Comparison of ENCODE assay signal across 1 cellular context in the genomic region with DNA sequence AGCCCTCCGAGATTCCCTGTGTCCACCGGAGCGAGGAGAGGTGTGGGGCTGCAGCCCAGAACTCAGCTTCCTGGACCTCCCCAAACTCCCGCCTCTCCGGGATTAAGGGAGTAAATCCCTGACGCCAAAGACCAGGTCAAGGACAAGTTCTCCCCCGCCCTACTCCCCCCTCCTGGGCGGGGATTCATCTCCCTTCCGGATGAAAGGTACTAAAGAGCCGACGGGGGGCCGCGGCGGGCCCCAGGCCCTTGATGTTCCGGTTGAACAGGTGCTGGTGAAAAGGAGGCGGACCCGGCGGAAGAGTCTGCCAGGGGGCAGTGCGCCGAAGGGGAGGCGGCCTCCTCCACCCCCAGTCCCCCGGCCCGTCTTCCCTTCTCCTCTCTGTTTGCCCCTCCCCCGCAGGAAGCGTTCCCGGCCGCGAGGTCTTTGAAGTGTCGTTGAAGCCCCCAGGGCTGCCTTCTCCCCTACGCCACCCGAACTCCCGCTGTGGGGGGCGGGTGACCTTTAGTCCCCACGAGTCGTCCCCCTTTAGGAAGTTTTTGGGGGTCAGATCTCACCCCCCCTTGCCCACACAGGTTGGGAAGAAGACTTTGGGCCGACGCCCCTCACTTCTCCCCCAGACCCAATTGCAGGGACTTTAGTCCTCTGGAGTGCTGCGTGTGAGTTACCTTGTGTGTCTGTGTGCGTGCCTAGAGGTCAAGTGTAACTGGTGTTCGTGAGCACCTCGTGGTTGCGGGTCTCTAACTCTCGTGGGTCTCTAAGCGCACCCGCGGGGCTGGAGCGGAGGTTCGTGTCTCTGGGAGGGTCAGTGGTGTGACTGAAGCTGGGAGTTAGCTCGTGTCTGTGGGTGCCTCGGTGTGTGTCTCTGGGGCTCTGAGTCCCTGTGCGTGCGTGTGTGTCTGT.
A peak's percentile ranks its signal among the peaks of the same experiment; 100 is the strongest.
TF ChIP-seq lines count a peak whose summit lies in the region.

No MANE protein-coding gene starts in this region.

TF ChIP-seq in HepG2, 621 proteins besides CTCF, POLR2A, EP300 and RAD21 (continued from another document and continues in another):
- TF ChIP-seq, protein P1, sequence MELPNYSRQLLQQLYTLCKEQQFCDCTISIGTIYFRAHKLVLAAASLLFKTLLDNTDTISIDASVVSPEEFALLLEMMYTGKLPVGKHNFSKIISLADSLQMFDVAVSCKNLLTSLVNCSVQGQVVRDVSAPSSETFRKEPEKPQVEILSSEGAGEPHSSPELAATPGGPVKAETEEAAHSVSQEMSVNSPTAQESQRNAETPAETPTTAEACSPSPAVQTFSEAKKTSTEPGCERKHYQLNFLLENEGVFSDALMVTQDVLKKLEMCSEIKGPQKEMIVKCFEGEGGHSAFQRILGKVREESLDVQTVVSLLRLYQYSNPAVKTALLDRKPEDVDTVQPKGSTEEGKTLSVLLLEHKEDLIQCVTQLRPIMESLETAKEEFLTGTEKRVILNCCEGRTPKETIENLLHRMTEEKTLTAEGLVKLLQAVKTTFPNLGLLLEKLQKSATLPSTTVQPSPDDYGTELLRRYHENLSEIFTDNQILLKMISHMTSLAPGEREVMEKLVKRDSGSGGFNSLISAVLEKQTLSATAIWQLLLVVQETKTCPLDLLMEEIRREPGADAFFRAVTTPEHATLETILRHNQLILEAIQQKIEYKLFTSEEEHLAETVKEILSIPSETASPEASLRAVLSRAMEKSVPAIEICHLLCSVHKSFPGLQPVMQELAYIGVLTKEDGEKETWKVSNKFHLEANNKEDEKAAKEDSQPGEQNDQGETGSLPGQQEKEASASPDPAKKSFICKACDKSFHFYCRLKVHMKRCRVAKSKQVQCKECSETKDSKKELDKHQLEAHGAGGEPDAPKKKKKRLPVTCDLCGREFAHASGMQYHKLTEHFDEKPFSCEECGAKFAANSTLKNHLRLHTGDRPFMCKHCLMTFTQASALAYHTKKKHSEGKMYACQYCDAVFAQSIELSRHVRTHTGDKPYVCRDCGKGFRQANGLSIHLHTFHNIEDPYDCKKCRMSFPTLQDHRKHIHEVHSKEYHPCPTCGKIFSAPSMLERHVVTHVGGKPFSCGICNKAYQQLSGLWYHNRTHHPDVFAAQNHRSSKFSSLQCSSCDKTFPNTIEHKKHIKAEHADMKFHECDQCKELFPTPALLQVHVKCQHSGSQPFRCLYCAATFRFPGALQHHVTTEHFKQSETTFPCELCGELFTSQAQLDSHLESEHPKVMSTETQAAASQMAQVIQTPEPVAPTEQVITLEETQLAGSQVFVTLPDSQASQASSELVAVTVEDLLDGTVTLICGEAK (IDR thresholded peaks at IDR 0.05): no peak
- TF ChIP-seq, protein P1 (CRISPR knock-in tag; IDR thresholded peaks at IDR 0.05): peak; percentile 78
- peak; percentile 95 for TF ChIP-seq SP140L (CRISPR knock-in tag; IDR thresholded peaks at IDR 0.05; ENCODE audit: borderline replicate concordance)
- peak; percentile 95 for TF ChIP-seq ZNF816 (CRISPR knock-in tag; IDR thresholded peaks at IDR 0.05; ENCODE audit: borderline replicate concordance)
- TF ChIP-seq, protein P2, sequence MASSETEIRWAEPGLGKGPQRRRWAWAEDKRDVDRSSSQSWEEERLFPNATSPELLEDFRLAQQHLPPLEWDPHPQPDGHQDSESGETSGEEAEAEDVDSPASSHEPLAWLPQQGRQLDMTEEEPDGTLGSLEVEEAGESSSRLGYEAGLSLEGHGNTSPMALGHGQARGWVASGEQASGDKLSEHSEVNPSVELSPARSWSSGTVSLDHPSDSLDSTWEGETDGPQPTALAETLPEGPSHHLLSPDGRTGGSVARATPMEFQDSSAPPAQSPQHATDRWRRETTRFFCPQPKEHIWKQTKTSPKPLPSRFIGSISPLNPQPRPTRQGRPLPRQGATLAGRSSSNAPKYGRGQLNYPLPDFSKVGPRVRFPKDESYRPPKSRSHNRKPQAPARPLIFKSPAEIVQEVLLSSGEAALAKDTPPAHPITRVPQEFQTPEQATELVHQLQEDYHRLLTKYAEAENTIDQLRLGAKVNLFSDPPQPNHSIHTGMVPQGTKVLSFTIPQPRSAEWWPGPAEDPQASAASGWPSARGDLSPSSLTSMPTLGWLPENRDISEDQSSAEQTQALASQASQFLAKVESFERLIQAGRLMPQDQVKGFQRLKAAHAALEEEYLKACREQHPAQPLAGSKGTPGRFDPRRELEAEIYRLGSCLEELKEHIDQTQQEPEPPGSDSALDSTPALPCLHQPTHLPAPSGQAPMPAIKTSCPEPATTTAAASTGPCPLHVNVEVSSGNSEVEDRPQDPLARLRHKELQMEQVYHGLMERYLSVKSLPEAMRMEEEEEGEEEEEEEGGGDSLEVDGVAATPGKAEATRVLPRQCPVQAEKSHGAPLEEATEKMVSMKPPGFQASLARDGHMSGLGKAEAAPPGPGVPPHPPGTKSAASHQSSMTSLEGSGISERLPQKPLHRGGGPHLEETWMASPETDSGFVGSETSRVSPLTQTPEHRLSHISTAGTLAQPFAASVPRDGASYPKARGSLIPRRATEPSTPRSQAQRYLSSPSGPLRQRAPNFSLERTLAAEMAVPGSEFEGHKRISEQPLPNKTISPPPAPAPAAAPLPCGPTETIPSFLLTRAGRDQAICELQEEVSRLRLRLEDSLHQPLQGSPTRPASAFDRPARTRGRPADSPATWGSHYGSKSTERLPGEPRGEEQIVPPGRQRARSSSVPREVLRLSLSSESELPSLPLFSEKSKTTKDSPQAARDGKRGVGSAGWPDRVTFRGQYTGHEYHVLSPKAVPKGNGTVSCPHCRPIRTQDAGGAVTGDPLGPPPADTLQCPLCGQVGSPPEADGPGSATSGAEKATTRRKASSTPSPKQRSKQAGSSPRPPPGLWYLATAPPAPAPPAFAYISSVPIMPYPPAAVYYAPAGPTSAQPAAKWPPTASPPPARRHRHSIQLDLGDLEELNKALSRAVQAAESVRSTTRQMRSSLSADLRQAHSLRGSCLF (CRISPR knock-in tag; IDR thresholded peaks at IDR 0.05; ENCODE audit: borderline replicate concordance): peak; percentile 3; the same call in 1 of the 2 replicates
- peak; percentile 83 for TF ChIP-seq MAF1 (CRISPR knock-in tag; IDR thresholded peaks at IDR 0.05; ENCODE audit: borderline replicate concordance)
- peak; percentile 83 for TF ChIP-seq SOX13 (IDR thresholded peaks at IDR 0.05)
- peak; percentile 78 to 97 for TF ChIP-seq SOX13 (CRISPR knock-in tag; conservative IDR thresholded peaks at IDR 0.05 in 1 of 2, IDR thresholded peaks at IDR 0.05 in 1 of 2)
- TF ChIP-seq HNRNPL (IDR thresholded peaks at IDR 0.05; ENCODE audit: low read depth, low read length): peak; percentile 37; the same call in 1 of the 2 replicates
- TF ChIP-seq NONO (IDR thresholded peaks at IDR 0.05): no peak
- TF ChIP-seq NONO (CRISPR knock-in tag; conservative IDR thresholded peaks at IDR 0.05): peak; percentile 95
- TF ChIP-seq ZSCAN25 (CRISPR knock-in tag; IDR thresholded peaks at IDR 0.05): peak; percentile 95
- no peak; the same call in 1 of the 2 replicates for TF ChIP-seq RNF219 (CRISPR knock-in tag; IDR thresholded peaks at IDR 0.05)
- TF ChIP-seq, protein P3, sequence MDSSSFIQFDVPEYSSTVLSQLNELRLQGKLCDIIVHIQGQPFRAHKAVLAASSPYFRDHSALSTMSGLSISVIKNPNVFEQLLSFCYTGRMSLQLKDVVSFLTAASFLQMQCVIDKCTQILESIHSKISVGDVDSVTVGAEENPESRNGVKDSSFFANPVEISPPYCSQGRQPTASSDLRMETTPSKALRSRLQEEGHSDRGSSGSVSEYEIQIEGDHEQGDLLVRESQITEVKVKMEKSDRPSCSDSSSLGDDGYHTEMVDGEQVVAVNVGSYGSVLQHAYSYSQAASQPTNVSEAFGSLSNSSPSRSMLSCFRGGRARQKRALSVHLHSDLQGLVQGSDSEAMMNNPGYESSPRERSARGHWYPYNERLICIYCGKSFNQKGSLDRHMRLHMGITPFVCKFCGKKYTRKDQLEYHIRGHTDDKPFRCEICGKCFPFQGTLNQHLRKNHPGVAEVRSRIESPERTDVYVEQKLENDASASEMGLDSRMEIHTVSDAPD (CRISPR knock-in tag; IDR thresholded peaks at IDR 0.05): peak; percentile 71
- peak; percentile 89 for TF ChIP-seq ZNF280B (CRISPR knock-in tag; IDR thresholded peaks at IDR 0.05; ENCODE audit: borderline replicate concordance)
- 0 out of 2 replicates have a peak, but pooled peaks have one; percentile 56 for TF ChIP-seq RELA (CRISPR knock-in tag; IDR thresholded peaks at IDR 0.05)
- peak; percentile 85 for TF ChIP-seq MEF2D (CRISPR knock-in tag; IDR thresholded peaks at IDR 0.05)
- TF ChIP-seq HOXD1 (CRISPR knock-in tag; IDR thresholded peaks at IDR 0.05): peak; percentile 98
- peak; percentile 87; the same call in 1 of the 2 replicates for TF ChIP-seq ISX (CRISPR knock-in tag; conservative IDR thresholded peaks at IDR 0.05)
- no peak for TF ChIP-seq TCF12 (IDR thresholded peaks at IDR 0.05)
- peak; percentile 99 for TF ChIP-seq TCF12 (CRISPR knock-in tag; IDR thresholded peaks at IDR 0.05)
- TF ChIP-seq, protein P4, sequence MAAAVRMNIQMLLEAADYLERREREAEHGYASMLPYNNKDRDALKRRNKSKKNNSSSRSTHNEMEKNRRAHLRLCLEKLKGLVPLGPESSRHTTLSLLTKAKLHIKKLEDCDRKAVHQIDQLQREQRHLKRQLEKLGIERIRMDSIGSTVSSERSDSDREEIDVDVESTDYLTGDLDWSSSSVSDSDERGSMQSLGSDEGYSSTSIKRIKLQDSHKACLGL (CRISPR knock-in tag; IDR thresholded peaks at IDR 0.05): 0 out of 2 replicates have a peak, but pooled peaks have one; percentile 55
- peak; percentile 64; the same call in 1 of the 2 replicates for TF ChIP-seq LBX2 (CRISPR knock-in tag; IDR thresholded peaks at IDR 0.05; ENCODE audit: borderline replicate concordance)
- TF ChIP-seq ZNF382 (CRISPR knock-in tag; IDR thresholded peaks at IDR 0.05; ENCODE audit: borderline replicate concordance): no peak
- TF ChIP-seq ZNF33B (CRISPR knock-in tag; IDR thresholded peaks at IDR 0.05): no peak
- TF ChIP-seq ZC3H4 (CRISPR knock-in tag; IDR thresholded peaks at IDR 0.05; ENCODE audit: borderline replicate concordance): peak; percentile 99
- peak; percentile 99 for TF ChIP-seq ZNF430 (CRISPR knock-in tag; IDR thresholded peaks at IDR 0.05)
- peak; percentile 99; the same call in 1 of the 2 replicates for TF ChIP-seq ZNF33A (CRISPR knock-in tag; IDR thresholded peaks at IDR 0.05; ENCODE audit: borderline replicate concordance)
- TF ChIP-seq KAT2B (IDR thresholded peaks at IDR 0.05; ENCODE audit: borderline replicate concordance, low read depth, low read length): no peak
